29 cellular contexts compared by ENCODE assay signal in genomic region chr10:65719790-65720189, GRCh38.
"Had no signal": no experiment of that assay in that cellular context is flagged by ENCODE, and none has a peak within 500 bp of the region (broad histone marks: within the 10 kb centered on the region; RNA-seq: fewer than 3 reads in every experiment).

No MANE protein-coding gene starts in this region.

- ATAC-seq: activated CD4-positive, alpha-beta T cell treated with anti-CD3 and anti-CD28 coated beads for 36 hours; activated CD4-positive, CD25-positive, alpha-beta regulatory T cell treated with anti-CD3 and anti-CD28 coated beads, Interleukin-2, amount 50 U/mL, for 24 hours; activated CD8-positive, alpha-beta T cell treated with anti-CD3 and anti-CD28 coated beads, Interleukin-2, amount 10 ng/mL, durations not matched to agents 7 days and 5 days; WTC11 had no signal

- H2AFZ ChIP-seq: PC-9 had no signal

- H3K4me1 ChIP-seq: ascending aorta, SJSA1 had no signal

- H3K4me2 ChIP-seq: PC-9, SK-N-SH had no signal

- H3K4me3 ChIP-seq: ascending aorta, cardiac muscle cell, PC-9, SJSA1 had no signal

- H3K9ac ChIP-seq: SK-N-SH had no signal

- H3K36me3 ChIP-seq: ascending aorta, cardiac muscle cell, SJSA1 had no signal

- DNase-seq: activated CD4-positive, alpha-beta T cell treated with anti-CD3 and anti-CD28 coated beads for 36 hours; activated CD4-positive, alpha-beta T cell treated with anti-CD3 and anti-CD28 coated beads, Interleukin-2, amount 10 ng/mL, durations not matched to agents 7 days and 5 days; activated CD4-positive, alpha-beta T cell treated with anti-CD3 and anti-CD28 coated beads, Interleukin-2, amount 50 U/mL, for 48 hours; activated CD8-positive, alpha-beta T cell treated with anti-CD3 and anti-CD28 coated beads, Interleukin-2, amount 10 ng/mL, durations not matched to agents 7 days and 5 days; activated gamma-delta T cell; activated naive CD4-positive, alpha-beta T cell treated with Interleukin-2 at 50 U/mL for 16 hours; activated naive CD8-positive, alpha-beta T cell treated with anti-CD3 and anti-CD28 coated beads, Interleukin-2, amount 10 ng/mL, durations not matched to agents 7 days and 5 days; activated T-cell treated with anti-CD3 and anti-CD28 coated beads, Interleukin-2, amount 50 U/mL, for 24 hours; amygdala; Kasumi-1; KG1; NCI-H1105; NCI-H1417 treated with DMSO at 0.1 percent for 48 hours; NCI-H187 treated with DMSO at 0.1 percent for 48 hours; NCI-H2081 treated with DMSO at 0.1 percent for 48 hours; NCI-H226; NCI-H446 treated with DMSO at 0.1 percent for 48 hours; NCI-H524; NCI-H69; NK-92 treated with Interleukin-12 subunit alpha and Interleukin-12 subunit beta, amount 100 ng/mL, for 24 hours; PC-9; Right ventricle myocardium superior; SK-N-SH had no signal

- FAIRE-seq: RCC 7860 had no signal

- H3K9me3 ChIP-seq: ascending aorta, SJSA1, SK-N-SH had no signal

- H3K27ac ChIP-seq: ascending aorta, cardiac muscle cell, PC-9, SJSA1 had no signal

- H3K27me3 ChIP-seq: ascending aorta, cardiac muscle cell, SJSA1 had no signal
